In genomic region chrX:45849261-45849660, GRCh38 we compare ENCODE assay signal across 8 cellular contexts.
DNase-seq lines count a peak whose midpoint lies in the region; ATAC-seq and TF ChIP-seq lines count a peak whose summit lies in the region.

No MANE protein-coding gene starts in this region.

- H3K27me3 ChIP-seq in foreskin keratinocyte: no peaks in the 10 kb centered on the region

- H3K4me1 ChIP-seq in foreskin keratinocyte: peaks cover 37% of the 10 kb centered on the region

- DNase-seq in activated effector memory CD4-positive, alpha-beta T cell treated with anti-CD3 and anti-CD28 coated beads, Interleukin-2, amount 50 U/mL, for 16 hours: peak; percentile 64
- DNase-seq in activated effector memory CD4-positive, alpha-beta T cell treated with Interleukin-2 at 50 U/mL for 16 hours: no peak
- DNase-seq in NCI-H1048 (lab: John Stamatoyannopoulos, UW) (peak; percentile 2), foreskin keratinocyte (peak; percentile 59 to 73), HuH-7 (ENCODE audit: low spot score) (no peak)
- peak; percentile 9 to 25 for DNase-seq in activated CD4-positive, alpha-beta T cell treated with anti-CD3 and anti-CD28 coated beads, Interleukin-2, amount 50 U/mL, for 48 hours

- peak overlapping the region in 5 of 7 experiments; percentile 50 to 63 (median 54) for H3K4me3 ChIP-seq in skin epidermis

- H3K27ac ChIP-seq in foreskin keratinocyte (peak overlapping the region; percentile 95), skin epidermis (peak overlapping the region in 3 of 21 experiments; percentile 76 to 88 (median 83))

- peak; percentile 63 for TF ChIP-seq CTCF in foreskin keratinocyte (conservative IDR thresholded peaks at IDR 0.05)

- peak; percentile 27 for ATAC-seq in foreskin keratinocyte
- ATAC-seq in HG03460 (IDR thresholded peaks at IDR 0.05; ENCODE audit: unreplicated experiment): no peak

Comparison
In these comparisons a context has a peak if more than half of its experiments do, and no peak if none do; other contexts are left out.
1. DNase-seq: peak in activated effector memory CD4-positive, alpha-beta T cell treated with anti-CD3 and anti-CD28 coated beads, Interleukin-2, amount 50 U/mL, for 16 hours (single experiment), NCI-H1048 (single experiment), activated CD4-positive, alpha-beta T cell treated with anti-CD3 and anti-CD28 coated beads, Interleukin-2, amount 50 U/mL, for 48 hours (2 of 2) and foreskin keratinocyte (2 of 2); none in activated effector memory CD4-positive, alpha-beta T cell treated with Interleukin-2 at 50 U/mL for 16 hours (single experiment) and HuH-7 (single experiment).